11 cellular contexts compared by ENCODE assay signal in genomic region chr5:178355662-178356061, GRCh38.
"Had no signal": no experiment of that assay in that cellular context is flagged by ENCODE, and none has a peak within 500 bp of the region (broad histone marks: within the 10 kb centered on the region; RNA-seq: fewer than 3 reads in every experiment).

No MANE protein-coding gene starts in this region.

- FAIRE-seq: bronchial epithelial cell had no signal

- ATAC-seq: activated CD4-positive, CD25-positive, alpha-beta regulatory T cell treated with anti-CD3 and anti-CD28 coated beads, Interleukin-2, amount 50 U/mL, for 24 hours; activated naive CD8-positive, alpha-beta T cell treated with anti-CD3 and anti-CD28 coated beads, Interleukin-2, amount 50 U/mL, for 24 hours; upper lobe of right lung had no signal

- H3K36me3 ChIP-seq: esophagus muscularis mucosa, ovary, sigmoid colon, spleen, upper lobe of right lung had no signal

- H3K9me3 ChIP-seq: esophagus muscularis mucosa, ovary, sigmoid colon, spleen, upper lobe of right lung had no signal

- H3K4me3 ChIP-seq: ovary, sigmoid colon, spleen, upper lobe of right lung had no signal

- DNase-seq: activated naive CD4-positive, alpha-beta T cell treated with anti-CD3 and anti-CD28 coated beads for 36 hours; activated naive CD8-positive, alpha-beta T cell treated with anti-CD3 and anti-CD28 coated beads, Interleukin-2, amount 50 U/mL, for 24 hours; kidney glomerular epithelial cell; ovary; sigmoid colon; spleen; T-helper 9 cell; upper lobe of right lung had no signal

- H3K27me3 ChIP-seq: ovary, upper lobe of right lung had no signal

- H3K27ac ChIP-seq: esophagus muscularis mucosa, ovary, sigmoid colon, upper lobe of right lung had no signal
